20 cellular contexts compared by ENCODE assay signal in the genomic region with DNA sequence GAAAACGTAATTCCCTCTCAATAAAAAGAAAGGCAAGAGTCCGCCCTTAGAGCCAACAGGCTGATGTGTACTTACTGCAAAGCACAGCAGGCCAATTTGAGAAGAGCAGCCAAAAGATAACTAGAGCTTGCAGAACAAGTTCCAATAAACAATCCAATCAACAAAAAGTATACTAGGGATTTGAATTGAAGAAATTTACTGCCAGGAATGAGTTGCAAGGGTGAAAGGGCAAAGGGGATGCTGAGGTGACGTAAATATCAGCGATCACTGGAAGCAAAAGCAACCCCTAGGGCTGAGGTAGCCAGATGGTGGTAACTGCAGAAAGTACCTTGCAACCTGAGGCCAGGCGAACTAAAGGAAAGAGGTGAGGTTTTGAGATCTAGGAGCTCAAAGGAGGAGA.
DNase-seq lines count a peak whose midpoint lies in the region; ATAC-seq, FAIRE-seq and TF ChIP-seq lines count a peak whose summit lies in the region.
"Had no signal": no experiment of that assay in that cellular context is flagged by ENCODE, and none has a peak within 500 bp of the region (broad histone marks: within the 10 kb centered on the region; RNA-seq: fewer than 3 reads in every experiment).

No MANE protein-coding gene starts in this region.

- H2BK12ac ChIP-seq in H1 (ENCODE audit: low read depth, low read length): peak overlapping the region; percentile 45; the same call in 1 of the 2 replicates
- H2BK12ac ChIP-seq in mesenchymal stem cell (ENCODE audit: low read length in 2 of 2): no peak overlapping the region
- H2BK12ac ChIP-seq in trophoblast cell (ENCODE audit: low read length): peak overlapping the region; percentile 51

- H3K27me3 Mint-ChIP-seq in activated CD4-positive, alpha-beta T cell treated with anti-CD3 and anti-CD28 coated beads, Interleukin-2, amount 10 ng/mL, durations not matched to agents 7 days and 5 days: no peaks in the 10 kb centered on the region
- H3K27me3 Mint-ChIP-seq: CD4-positive, alpha-beta memory T cell had no signal

- ATAC-seq in GM21717 (IDR thresholded peaks at IDR 0.05; ENCODE audit: unreplicated experiment): no peak
- ATAC-seq: A549 had no signal

- TF ChIP-seq POLR2A in H1 (IDR thresholded peaks at IDR 0.05; ENCODE audit: control extremely low read depth in 1 of 2, low read depth in 2 of 2, low read length in 2 of 2): no peak

- H3K36me3 Mint-ChIP-seq in activated CD4-positive, alpha-beta T cell treated with anti-CD3 and anti-CD28 coated beads, Interleukin-2, amount 10 ng/mL, durations not matched to agents 7 days and 5 days (ENCODE audit: low read depth): no peaks in the 10 kb centered on the region
- H3K36me3 Mint-ChIP-seq: CD14-positive monocyte; CD4-positive, alpha-beta memory T cell had no signal

- CTCF ChIA-PET in H1 (lab: Charles Lee; ENCODE audit: partially characterized antibody): interaction anchor here (1.2 to 1.8 kb wide), 2 partner anchors 32 to 262 kb away, joined by 3 to 7 read pairs; no protein-coding TSS in a partner anchor
- CTCF ChIA-PET in activated CD4-positive, alpha-beta T cell treated with anti-CD3 and anti-CD28 coated beads, Interleukin-2, amount 10 ng/mL, durations not matched to agents 7 days and 5 days (lab: Charles Lee): no interaction called here

- POLR2A ChIA-PET in H1 (lab: Charles Lee; ENCODE audit: partially characterized antibody): no interaction called here
- POLR2A ChIA-PET in activated CD4-positive, alpha-beta T cell treated with anti-CD3 and anti-CD28 coated beads, Interleukin-2, amount 10 ng/mL, durations not matched to agents 7 days and 5 days (lab: Charles Lee): no interaction called here

- H3K27me3 ChIP-seq in H1 (replicated peaks in 1 of 4; ENCODE audit: control insufficient read depth in 3 of 4, extremely low read depth in 1 of 4, insufficient read depth in 3 of 4, low read length in 3 of 4) (no peaks in the 10 kb centered on the region), mesenchymal stem cell (ENCODE audit: control insufficient read depth in 1 of 2, insufficient read depth in 1 of 2, low read length in 2 of 2) (no peaks in the 10 kb centered on the region), trophoblast cell (ENCODE audit: insufficient read depth, low read length) (no peaks in the 10 kb centered on the region)
- H3K27me3 ChIP-seq: BLaER1 had no signal

- no peak overlapping the region for H2BK20ac ChIP-seq in H1 (ENCODE audit: low read length)

- TF ChIP-seq RAD21 in H1 (IDR thresholded peaks at IDR 0.05 in 1 of 2, conservative IDR thresholded peaks at IDR 0.05 in 1 of 2; ENCODE audit: low read depth in 2 of 2, low read length in 2 of 2): no peak

- H3K56ac ChIP-seq in H1 (replicated peaks; ENCODE audit: insufficient read length, low read depth, low read length): no peak overlapping the region

- H4K12ac ChIP-seq in trophoblast cell (ENCODE audit: low read depth, low read length): no peak overlapping the region

- H2BK5ac ChIP-seq in H1 (ENCODE audit: low read depth, low read length) (no peak overlapping the region; the same call in 1 of the 2 replicates), mesenchymal stem cell (ENCODE audit: low read depth, low read length, poor library complexity, severe bottlenecking) (no peak overlapping the region), trophoblast cell (ENCODE audit: low read depth, low read length, poor library complexity) (no peak overlapping the region)

- H3K4me1 ChIP-seq in H1 (replicated peaks in 1 of 4; ENCODE audit: control insufficient read depth in 3 of 4, insufficient read depth in 4 of 4, low read length in 3 of 4) (peaks cover 0 to 9% (median 2%) of the 10 kb centered on the region in 4 experiments; a peak in 3 of 7 replicates), mesenchymal stem cell (ENCODE audit: control insufficient read depth, insufficient read depth, low read depth, low read length) (peaks cover 4% of the 10 kb centered on the region), trophoblast cell (ENCODE audit: control insufficient read depth in 1 of 2, insufficient read depth in 2 of 2, low read length in 2 of 2) (peaks cover 0 to 6% of the 10 kb centered on the region in 2 experiments)
- H3K4me1 ChIP-seq: A549, BLaER1 had no signal

- H2AFZ ChIP-seq in H1 (ENCODE audit: low read length): no peak overlapping the region; the same call in 1 of the 2 replicates
- no peak overlapping the region for H2AFZ ChIP-seq in mesenchymal stem cell (ENCODE audit: low read depth, low read length)
- no peak overlapping the region for H2AFZ ChIP-seq in trophoblast cell (ENCODE audit: insufficient read depth, low read length, poor library complexity)

- H3K27ac Mint-ChIP-seq in activated CD4-positive, alpha-beta T cell treated with anti-CD3 and anti-CD28 coated beads, Interleukin-2, amount 10 ng/mL, durations not matched to agents 7 days and 5 days: no peak overlapping the region
- H3K27ac Mint-ChIP-seq: CD14-positive monocyte; CD4-positive, alpha-beta memory T cell; H9 had no signal

- H3K23ac ChIP-seq in H1 (ENCODE audit: insufficient read length) (no peak overlapping the region), mesenchymal stem cell (ENCODE audit: low read length in 2 of 2) (no peak overlapping the region), trophoblast cell (ENCODE audit: low read length) (no peak overlapping the region)

- H3K4ac ChIP-seq in H1 (replicated peaks; ENCODE audit: insufficient read length, low read depth, low read length) (no peak overlapping the region), mesenchymal stem cell (ENCODE audit: low read depth in 1 of 2, low read length in 2 of 2) (no peak overlapping the region), trophoblast cell (ENCODE audit: low read depth, low read length) (no peak overlapping the region)

- no peak overlapping the region for H4K91ac ChIP-seq in H1 (replicated peaks; ENCODE audit: insufficient read length, low read length)
- no peak overlapping the region for H4K91ac ChIP-seq in mesenchymal stem cell (ENCODE audit: low read length)
- no peak overlapping the region for H4K91ac ChIP-seq in trophoblast cell (ENCODE audit: low read depth, low read length)

- H3K27ac ChIP-seq in H1 (ENCODE audit: low read depth, low read length): no peak overlapping the region
- no peak overlapping the region for H3K27ac ChIP-seq in mesenchymal stem cell (ENCODE audit: low read length, poor library complexity, severe bottlenecking)
- H3K27ac ChIP-seq in trophoblast cell (ENCODE audit: low read depth, low read length): no peak overlapping the region
- H3K27ac ChIP-seq: 22Rv1, A549, BLaER1 had no signal

- WGBS in H1 (ENCODE audit: extremely low coverage in 1 of 2, insufficient coverage in 1 of 2, insufficient read length in 1 of 2, insufficient replicate concordance in 2 of 2, low coverage in 1 of 2, low lambda C conversion rate in 2 of 2, missing lambda C conversion rate in 1 of 2), 2 experiments: 92% methylated on average over 5 of the region's 5 CpGs; no CpG with 5 or more reads in 1 of the 2 experiments
- WGBS in mesenchymal stem cell: 77% methylated on average over 5 of the region's 5 CpGs
- WGBS in trophoblast cell (ENCODE audit: extremely low coverage, insufficient coverage, insufficient read length): no CpG with 5 or more reads among the region's 5 CpGs

- DNase-seq in NCI-H146 (lab: John Stamatoyannopoulos, UW): peak; percentile 15
- no peak for DNase-seq in NCI-H146 treated with DMSO at 0.1 percent for 48 hours (lab: John Stamatoyannopoulos, UW; ENCODE audit: unreplicated experiment)
- DNase-seq in H1 (ENCODE audit: low read depth in 1 of 2, low spot score in 2 of 2): no peak
- no peak for DNase-seq in mesenchymal stem cell
- no peak for DNase-seq in trophoblast cell
- no peak for DNase-seq in activated CD4-positive, alpha-beta T cell treated with anti-CD3 and anti-CD28 coated beads, Interleukin-2, amount 10 ng/mL, durations not matched to agents 7 days and 5 days
- no peak for DNase-seq in NCI-H1436 treated with DMSO at 0.1 percent for 48 hours (lab: John Stamatoyannopoulos, UW)
- DNase-seq: CD4-positive, alpha-beta memory T cell; DMS153; DMS79; GDM1; GOT3; H9 had no signal

- H4K8ac ChIP-seq in H1 (ENCODE audit: extremely low read depth, insufficient read depth, low read length) (no peak overlapping the region), mesenchymal stem cell (ENCODE audit: low read length) (no peak overlapping the region), trophoblast cell (ENCODE audit: low read depth, low read length) (no peak overlapping the region)

- H3K14ac ChIP-seq in H1 (ENCODE audit: insufficient read length): no peak overlapping the region
- no peak overlapping the region for H3K14ac ChIP-seq in mesenchymal stem cell (ENCODE audit: low read length in 2 of 2)
- H3K14ac ChIP-seq in trophoblast cell (ENCODE audit: low read length): peak overlapping the region; percentile 17

- no peak overlapping the region for H3K4me3 Mint-ChIP-seq in activated CD4-positive, alpha-beta T cell treated with anti-CD3 and anti-CD28 coated beads, Interleukin-2, amount 10 ng/mL, durations not matched to agents 7 days and 5 days
- H3K4me3 Mint-ChIP-seq: CD14-positive monocyte; CD4-positive, alpha-beta memory T cell; H9 had no signal

- no peak for TF ChIP-seq EP300 in H1 (IDR thresholded peaks at IDR 0.05; ENCODE audit: borderline replicate concordance in 1 of 2, low read depth in 2 of 2, low read length in 2 of 2)

- H2BK15ac ChIP-seq in H1 (ENCODE audit: low read length) (peak overlapping the region; percentile 82; the same call in 1 of the 2 replicates), mesenchymal stem cell (ENCODE audit: low read depth, poor library complexity, severe bottlenecking) (no peak overlapping the region)

- no peak for TF ChIP-seq CTCF in H1 (IDR thresholded peaks at IDR 0.05; ENCODE audit: control extremely low read depth in 1 of 3, insufficient read depth in 1 of 3, low read depth in 1 of 3, low read length in 3 of 3)

- H3K9me3 ChIP-seq in H1 (ENCODE audit: insufficient read depth in 2 of 2, low read depth in 1 of 2, low read length in 1 of 2) (no peaks in the 10 kb centered on the region), mesenchymal stem cell (ENCODE audit: control insufficient read depth, low read length) (no peaks in the 10 kb centered on the region), trophoblast cell (ENCODE audit: insufficient read depth, low read depth, low read length) (no peaks in the 10 kb centered on the region)
- H3K9me3 ChIP-seq: A549, BLaER1 had no signal

- H3K9ac ChIP-seq in H1 (replicated peaks in 1 of 4; ENCODE audit: extremely low read depth in 1 of 4, low read depth in 3 of 4, low read length in 3 of 4) (no peak overlapping the region), mesenchymal stem cell (ENCODE audit: low read length) (no peak overlapping the region), trophoblast cell (ENCODE audit: low read length) (no peak overlapping the region)
- H3K9ac ChIP-seq: BLaER1 had no signal

- H3K4me3 ChIP-seq in H1 (ENCODE audit: extremely low read depth in 1 of 4, insufficient read depth in 2 of 4, low read depth in 3 of 4, low read length in 4 of 4): no peak overlapping the region
- H3K4me3 ChIP-seq in mesenchymal stem cell (ENCODE audit: insufficient read depth in 1 of 2, low read depth in 1 of 2, low read length in 2 of 2): no peak overlapping the region
- no peak overlapping the region for H3K4me3 ChIP-seq in trophoblast cell (ENCODE audit: low read depth, low read length)
- H3K4me3 ChIP-seq: A549, BLaER1 had no signal

- no peaks in the 10 kb centered on the region for H3K9me3 Mint-ChIP-seq in activated CD4-positive, alpha-beta T cell treated with anti-CD3 and anti-CD28 coated beads, Interleukin-2, amount 10 ng/mL, durations not matched to agents 7 days and 5 days
- H3K9me3 Mint-ChIP-seq: H9 had no signal

- no peak for FAIRE-seq in H1 (lab: Jason Lieb, UNC)
- FAIRE-seq: A549, GM12892, GM18507 had no signal

- H4K5ac ChIP-seq in H1 (ENCODE audit: insufficient read length, low read depth, low read length): no peak overlapping the region

- no peaks in the 10 kb centered on the region for H3K23me2 ChIP-seq in H1 (ENCODE audit: low read depth, low read length)

- no peak overlapping the region for H3K18ac ChIP-seq in H1 (ENCODE audit: extremely low read depth, low read length)
- H3K18ac ChIP-seq in mesenchymal stem cell (ENCODE audit: low read depth in 1 of 2, low read length in 2 of 2): no peak overlapping the region
- peak overlapping the region; percentile 70 for H3K18ac ChIP-seq in trophoblast cell (ENCODE audit: low read length)

- no peaks in the 10 kb centered on the region for H3K4me1 Mint-ChIP-seq in activated CD4-positive, alpha-beta T cell treated with anti-CD3 and anti-CD28 coated beads, Interleukin-2, amount 10 ng/mL, durations not matched to agents 7 days and 5 days
- H3K4me1 Mint-ChIP-seq: CD14-positive monocyte; CD4-positive, alpha-beta memory T cell had no signal

- no peaks in the 10 kb centered on the region for H4K20me1 ChIP-seq in H1 (replicated peaks in 1 of 2; ENCODE audit: control insufficient read depth in 1 of 2, insufficient read depth in 2 of 2, low read length in 2 of 2)
- H4K20me1 ChIP-seq: BLaER1 had no signal

- H3K36me3 ChIP-seq in H1 (ENCODE audit: control insufficient read depth in 2 of 4, insufficient read depth in 4 of 4, low read length in 3 of 4): no peaks in the 10 kb centered on the region
- H3K36me3 ChIP-seq in mesenchymal stem cell (ENCODE audit: control insufficient read depth in 1 of 2, insufficient read depth in 2 of 2, low read depth in 1 of 2, low read length in 2 of 2): no peaks in the 10 kb centered on the region
- H3K36me3 ChIP-seq in trophoblast cell (ENCODE audit: control insufficient read depth in 1 of 2, insufficient read depth in 2 of 2, low read length in 2 of 2): no peaks in the 10 kb centered on the region
- H3K36me3 ChIP-seq: BLaER1 had no signal

- H3K4me2 ChIP-seq in H1 (ENCODE audit: insufficient read depth in 1 of 2, low read depth in 2 of 2, low read length in 2 of 2): no peak overlapping the region
- H3K4me2 ChIP-seq in mesenchymal stem cell (ENCODE audit: low read length, poor library complexity, severe bottlenecking): no peak overlapping the region
- no peak overlapping the region for H3K4me2 ChIP-seq in trophoblast cell (ENCODE audit: low read length)
- H3K4me2 ChIP-seq: A549, BLaER1 had no signal

- H3K79me2 ChIP-seq in H1 (ENCODE audit: control insufficient read depth in 1 of 2, insufficient read depth in 2 of 2, low read length in 2 of 2) (no peaks in the 10 kb centered on the region), trophoblast cell (ENCODE audit: control insufficient read depth, insufficient read depth, low read length, poor library complexity) (no peaks in the 10 kb centered on the region)

- H2BK120ac ChIP-seq in H1 (replicated peaks; ENCODE audit: low read depth, low read length) (no peak overlapping the region), mesenchymal stem cell (ENCODE audit: low read depth, low read length) (no peak overlapping the region), trophoblast cell (ENCODE audit: insufficient read depth, low read length, poor library complexity) (peak overlapping the region; percentile 39)

- H3K79me1 ChIP-seq in H1 (ENCODE audit: low read depth, low read length) (no peaks in the 10 kb centered on the region), mesenchymal stem cell (replicated peaks; ENCODE audit: low read length, poor library complexity, severe bottlenecking) (no peaks in the 10 kb centered on the region), trophoblast cell (ENCODE audit: low read length) (peaks cover 8% of the 10 kb centered on the region)

- H2AK5ac ChIP-seq in H1 (ENCODE audit: low read depth, low read length): no peak overlapping the region
- H2AK5ac ChIP-seq in mesenchymal stem cell (ENCODE audit: low read length, severe bottlenecking): peak overlapping the region; percentile 47
- no peak overlapping the region for H2AK5ac ChIP-seq in trophoblast cell (ENCODE audit: low read length)

Comparison
In these comparisons a context has a peak if more than half of its experiments do, and no peak if none do; other contexts are left out.
1. H2BK12ac ChIP-seq: peak in H1 (single experiment) and trophoblast cell (single experiment); none in mesenchymal stem cell (0 of 2).